Comparison of ENCODE assay signal across 17 cellular contexts in genomic region chr1:114111731-114112661, GRCh38. TPM values are rescaled to one million over a fixed set of nuclear protein-coding genes. Genes with fewer than 3 reads are reported as not detected.
"Had no signal": no experiment of that assay in that cellular context is flagged by ENCODE, and none has a peak within 500 bp of the region (broad histone marks: within the 10 kb centered on the region; RNA-seq: fewer than 3 reads in every experiment).

No MANE protein-coding gene starts in this region.

- H3K4me3 ChIP-seq: gastrocnemius medialis, heart right ventricle, left ventricle myocardium inferior, skin epidermis, testis had no signal

- H3K27me3 Mint-ChIP-seq: activated naive CD4-positive, alpha-beta T cell treated with anti-CD3 and anti-CD28 coated beads, Interleukin-2, amount 50 U/mL, for 24 hours; brain; central memory CD8-positive, alpha-beta T cell; stimulated activated naive CD8-positive, alpha-beta T cell treated with anti-CD3 and anti-CD28 coated beads, Interleukin-15, amount 100 ng/mL, for 72 hours had no signal

- H3K4me3 Mint-ChIP-seq: activated naive CD4-positive, alpha-beta T cell treated with anti-CD3 and anti-CD28 coated beads, Interleukin-2, amount 50 U/mL, for 24 hours; brain; central memory CD8-positive, alpha-beta T cell; memory B cell; stimulated activated naive CD8-positive, alpha-beta T cell treated with anti-CD3 and anti-CD28 coated beads, Interleukin-15, amount 100 ng/mL, for 72 hours had no signal

- H3K27me3 ChIP-seq: gastrocnemius medialis, testis had no signal

- H3K9me3 ChIP-seq: gastrocnemius medialis, heart right ventricle, left ventricle myocardium inferior, testis had no signal

- H3K27ac ChIP-seq: epithelial cell of prostate, gastrocnemius medialis, heart right ventricle, left ventricle myocardium inferior, skin epidermis, testis had no signal

- DNase-seq: activated CD4-positive, alpha-beta T cell treated with anti-CD3 and anti-CD28 coated beads for 1 hour; activated CD4-positive, alpha-beta T cell treated with anti-CD3 and anti-CD28 coated beads, Interleukin-2, amount 50 U/mL, for 48 hours; cortex of kidney; effector memory CD4-positive, alpha-beta T cell; gastrocnemius medialis; heart right ventricle; left ventricle myocardium inferior; stimulated activated CD4-positive, alpha-beta T cell treated with anti-CD3 and anti-CD28 coated beads, Interleukin-4, amount 100 ng/mL, for 4 hours; stimulated activated naive CD8-positive, alpha-beta T cell treated with anti-CD3 and anti-CD28 coated beads, Interleukin-15, amount 100 ng/mL, for 72 hours; testis had no signal

- H3K27ac Mint-ChIP-seq: brain, memory B cell had no signal

- H3K9me3 Mint-ChIP-seq: activated naive CD4-positive, alpha-beta T cell treated with anti-CD3 and anti-CD28 coated beads, Interleukin-2, amount 50 U/mL, for 24 hours; brain; central memory CD8-positive, alpha-beta T cell; memory B cell; stimulated activated naive CD8-positive, alpha-beta T cell treated with anti-CD3 and anti-CD28 coated beads, Interleukin-15, amount 100 ng/mL, for 72 hours had no signal

- H3K4me1 ChIP-seq: gastrocnemius medialis, left ventricle myocardium inferior, testis had no signal

- H3K36me3 Mint-ChIP-seq: activated naive CD4-positive, alpha-beta T cell treated with anti-CD3 and anti-CD28 coated beads, Interleukin-2, amount 50 U/mL, for 24 hours; brain; memory B cell had no signal

- ATAC-seq: gastrocnemius medialis; heart right ventricle; stimulated activated naive CD8-positive, alpha-beta T cell treated with anti-CD3 and anti-CD28 coated beads, Interleukin-15, amount 100 ng/mL, for 72 hours had no signal

- H3K36me3 ChIP-seq: gastrocnemius medialis, heart right ventricle, left ventricle myocardium inferior had no signal

RNA-seq across cellular contexts. Expression of gene SYT6, which starts 41.7 kb away (rescaled TPM):
- total RNA-seq: left ventricle myocardium inferior; T-helper 2 cell treated with Interferon-gamma antibody and Interleukin-4, amounts not matched to agents 100 ng/mL and 5 ng/mL, for 36 hours had no signal
